In genomic region chr22:46584081-46584903, GRCh38 we compare ENCODE assay signal across 1 cellular context.
TF ChIP-seq lines count a peak whose summit lies in the region.

No MANE protein-coding gene starts in this region.

TF ChIP-seq in IMR-90, 13 proteins besides CTCF, POLR2A, EP300 and RAD21 (continued from another document):
- TF ChIP-seq, protein P1, sequence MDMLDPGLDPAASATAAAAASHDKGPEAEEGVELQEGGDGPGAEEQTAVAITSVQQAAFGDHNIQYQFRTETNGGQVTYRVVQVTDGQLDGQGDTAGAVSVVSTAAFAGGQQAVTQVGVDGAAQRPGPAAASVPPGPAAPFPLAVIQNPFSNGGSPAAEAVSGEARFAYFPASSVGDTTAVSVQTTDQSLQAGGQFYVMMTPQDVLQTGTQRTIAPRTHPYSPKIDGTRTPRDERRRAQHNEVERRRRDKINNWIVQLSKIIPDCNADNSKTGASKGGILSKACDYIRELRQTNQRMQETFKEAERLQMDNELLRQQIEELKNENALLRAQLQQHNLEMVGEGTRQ (IDR thresholded peaks at IDR 0.05; ENCODE audit: low read depth, low read length), result no peak
